In the genomic region with DNA sequence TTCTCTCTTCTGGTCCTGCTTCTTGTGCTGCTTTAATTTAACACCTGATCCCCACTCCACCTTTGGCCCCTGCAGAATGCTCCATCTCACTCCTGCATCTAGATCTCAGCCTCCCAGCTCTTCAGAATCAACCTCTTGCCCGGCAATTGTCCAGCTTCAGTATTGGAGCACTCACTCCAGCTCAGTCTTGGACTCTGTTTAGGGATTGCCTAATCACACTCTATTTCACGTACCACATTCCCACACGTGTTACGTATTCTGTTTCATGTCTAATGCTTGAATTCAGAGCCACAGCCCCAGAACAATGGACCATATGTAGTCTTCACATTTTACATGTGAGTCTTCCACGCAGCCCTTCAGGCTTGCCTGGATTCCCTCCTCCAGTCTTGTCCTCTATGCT, we compare ENCODE assay signal across 16 cellular contexts.
A peak's percentile ranks its signal among the peaks of the same experiment; 100 is the strongest.
DNase-seq lines count a peak whose midpoint lies in the region; ATAC-seq, FAIRE-seq and TF ChIP-seq lines count a peak whose summit lies in the region.
"Had no signal": no experiment of that assay in that cellular context is flagged by ENCODE, and none has a peak within 500 bp of the region (broad histone marks: within the 10 kb centered on the region; RNA-seq: fewer than 3 reads in every experiment).

No MANE protein-coding gene starts in this region.

- H3F3A ChIP-seq in GM23248 (ENCODE audit: insufficient read depth), result no peaks in the 10 kb centered on the region

- H3K27ac ChIP-seq in right lobe of liver (no peak overlapping the region), HepG2 (ENCODE audit: extremely low read length, insufficient read depth, low read length) (no peak overlapping the region), GM23248 (no peak overlapping the region), parathyroid adenoma (no peak overlapping the region), upper lobe of right lung (no peak overlapping the region), pancreas (no peak overlapping the region)

- TF ChIP-seq POLR2A in right lobe of liver (IDR thresholded peaks at IDR 0.05), result no peak
- TF ChIP-seq POLR2A in HepG2 (IDR thresholded peaks at IDR 0.05; ENCODE audit: insufficient read depth in 1 of 2, low read depth in 2 of 2, low read length in 2 of 2), result no peak

- ATAC-seq in right lobe of liver, result peak; percentile 70 to 88 (median 75)
- no peak for ATAC-seq in HepG2
- ATAC-seq in upper lobe of right lung, result no peak
- no peak for ATAC-seq in GM19023 (IDR thresholded peaks at IDR 0.05; ENCODE audit: unreplicated experiment)
- no peak for ATAC-seq in pancreas
- ATAC-seq: HCT116 had no signal

- no peak overlapping the region for H2AFZ ChIP-seq in HepG2 (ENCODE audit: low read length)
- no peak overlapping the region for H2AFZ ChIP-seq in GM23248
- peak overlapping the region; percentile 17 for H2AFZ ChIP-seq in parathyroid adenoma

- in situ Hi-C loops in HepG2 (cut with HindIII; ENCODE audit: extremely low pct_ligation_motif_present, low pct_unique_long_range_greater_than_20kb) (no loop called here), GM23248 (cut with MboI) (no loop called here)

- DNase-seq in right lobe of liver, result peak in 1 of 3 donors; percentile 43
- no peak for DNase-seq in HepG2 (ENCODE audit: low spot score)
- DNase-seq in GM23248, result peak; percentile 20
- DNase-seq in fibroblast of mammary gland (ENCODE audit: low read depth), result peak; percentile 41
- no peak for DNase-seq in upper lobe of right lung
- DNase-seq in pancreas, result no peak
- DNase-seq: ACHN; CD4-positive, CD25-positive, alpha-beta regulatory T cell; DMS53; IMR-90; KBM-7 had no signal

- H3K9me3 ChIP-seq in right lobe of liver (no peaks in the 10 kb centered on the region), HepG2 (ENCODE audit: low read length) (no peaks in the 10 kb centered on the region), GM23248 (ENCODE audit: low read depth) (no peaks in the 10 kb centered on the region), parathyroid adenoma (ENCODE audit: control insufficient read depth, low read length) (no peaks in the 10 kb centered on the region), upper lobe of right lung (no peaks in the 10 kb centered on the region), pancreas (no peaks in the 10 kb centered on the region)

- no peak overlapping the region for H3K4me2 ChIP-seq in HepG2 (ENCODE audit: low read depth, low read length)
- no peak overlapping the region for H3K4me2 ChIP-seq in GM23248 (ENCODE audit: unreplicated experiment)
- H3K4me2 ChIP-seq in parathyroid adenoma (ENCODE audit: low read length), result no peak overlapping the region

- no peaks in the 10 kb centered on the region for H3K4me1 ChIP-seq in right lobe of liver
- no peaks in the 10 kb centered on the region for H3K4me1 ChIP-seq in HepG2 (ENCODE audit: insufficient read depth, low read length)
- no peaks in the 10 kb centered on the region for H3K4me1 ChIP-seq in GM23248 (ENCODE audit: insufficient read depth)
- H3K4me1 ChIP-seq in parathyroid adenoma, result peaks cover 9% of the 10 kb centered on the region
- H3K4me1 ChIP-seq in upper lobe of right lung, result no peaks in the 10 kb centered on the region
- no peaks in the 10 kb centered on the region for H3K4me1 ChIP-seq in pancreas

- TF ChIP-seq RAD21 in HepG2 (CRISPR knock-in tag; IDR thresholded peaks at IDR 0.05), result no peak

- H3K9me2 ChIP-seq in GM23248 (ENCODE audit: insufficient read depth), result no peaks in the 10 kb centered on the region

- H3K9ac ChIP-seq in HepG2 (ENCODE audit: insufficient read depth, low read depth, low read length) (no peak overlapping the region), GM23248 (no peak overlapping the region), parathyroid adenoma (no peak overlapping the region)

- no TSS peak for BruUV-seq in HepG2 (replicated peaks; lab: Mats Ljungman, UMichigan)

- CTCF ChIA-PET in HepG2 (lab: Yijun Ruan, JAX; ENCODE audit: low intra/inter-chr PET ratio, low total read pairs), result no interaction called here

- H3K27me3 ChIP-seq in right lobe of liver (no peaks in the 10 kb centered on the region), HepG2 (ENCODE audit: control insufficient read depth in 1 of 2, insufficient read depth in 2 of 2, low read length in 2 of 2) (no peaks in the 10 kb centered on the region), GM23248 (replicated peaks; ENCODE audit: insufficient read depth) (no peaks in the 10 kb centered on the region), parathyroid adenoma (ENCODE audit: control insufficient read depth, insufficient read depth, low read length) (no peaks in the 10 kb centered on the region), upper lobe of right lung (no peaks in the 10 kb centered on the region), pancreas (no peaks in the 10 kb centered on the region)

- TF ChIP-seq EP300 in HepG2 (IDR thresholded peaks at IDR 0.05; ENCODE audit: low read depth in 2 of 2, low read length in 2 of 2) (no peak), HepG2 (CRISPR knock-in tag; IDR thresholded peaks at IDR 0.05; ENCODE audit: borderline replicate concordance) (no peak)

- WGBS in right lobe of liver (ENCODE audit: insufficient coverage, low coverage, low lambda C conversion rate, missing lambda C conversion rate), result 42% methylated on average over 5 of the region's 5 CpGs
- WGBS in HepG2 (ENCODE audit: low lambda C conversion rate), result 34% methylated on average over 5 of the region's 5 CpGs
- 5 to 7% methylated on average over 5 of the region's 5 CpGs for WGBS in GM23248 (ENCODE audit: low coverage in 1 of 2, low lambda C conversion rate in 2 of 2, missing lambda C conversion rate in 2 of 2), 2 experiments
- 72 to 74% methylated on average over 5 of the region's 5 CpGs for WGBS in pancreas, 2 donors

- POLR2A ChIA-PET in HepG2 (lab: Yijun Ruan, JAX), result no interaction called here

- FAIRE-seq in HepG2 (lab: Jason Lieb, UNC) (no peak), pancreas (lab: Jason Lieb, UNC) (no peak)
- FAIRE-seq: GM12891, H54 had no signal

- H4K20me1 ChIP-seq in HepG2 (ENCODE audit: insufficient read depth, low read length), result no peaks in the 10 kb centered on the region
- H4K20me1 ChIP-seq in GM23248 (ENCODE audit: insufficient read depth), result no peaks in the 10 kb centered on the region

- no peaks in the 10 kb centered on the region for H3K79me2 ChIP-seq in HepG2 (ENCODE audit: insufficient read depth, low read length)
- H3K79me2 ChIP-seq in GM23248 (ENCODE audit: insufficient read depth), result no peaks in the 10 kb centered on the region
- H3K79me2 ChIP-seq in parathyroid adenoma, result no peaks in the 10 kb centered on the region

- TF ChIP-seq CTCF in right lobe of liver (IDR thresholded peaks at IDR 0.05) (no peak), HepG2 (CRISPR knock-in tag; IDR thresholded peaks at IDR 0.05) (no peak), fibroblast of mammary gland (conservative IDR thresholded peaks at IDR 0.05; ENCODE audit: control insufficient read depth, insufficient read depth, low read depth, low read length) (no peak), parathyroid adenoma (IDR thresholded peaks at IDR 0.05) (no peak), upper lobe of right lung (IDR thresholded peaks at IDR 0.05) (no peak), pancreas (IDR thresholded peaks at IDR 0.05) (no peak)

- H3K36me3 ChIP-seq in right lobe of liver (no peaks in the 10 kb centered on the region), HepG2 (replicated peaks in 1 of 2; ENCODE audit: control insufficient read depth in 1 of 2, insufficient read depth in 2 of 2, low read length in 2 of 2) (no peaks in the 10 kb centered on the region), GM23248 (ENCODE audit: low read depth) (no peaks in the 10 kb centered on the region), parathyroid adenoma (ENCODE audit: control insufficient read depth, insufficient read depth, low read length) (no peaks in the 10 kb centered on the region), upper lobe of right lung (no peaks in the 10 kb centered on the region), pancreas (no peaks in the 10 kb centered on the region)

- intact Hi-C loops in right lobe of liver (cut with DNase I), result no loop called here
- intact Hi-C loops in HepG2 (cut with micrococcal nuclease; ENCODE audit: unreplicated experiment), result no loop called here
- intact Hi-C loops in upper lobe of right lung (cut with DNase I), result no loop called here
- intact Hi-C loops in pancreas (cut with DNase I), result no loop called here

- H3K4me3 ChIP-seq in right lobe of liver (no peak overlapping the region), HepG2 (replicated peaks in 1 of 3; ENCODE audit: insufficient read depth in 1 of 3, low read depth in 2 of 3, low read length in 3 of 3) (no peak overlapping the region), GM23248 (no peak overlapping the region), fibroblast of mammary gland (ENCODE audit: control insufficient read depth, low read depth, low read length) (no peak overlapping the region), parathyroid adenoma (ENCODE audit: low read depth, low read length) (no peak overlapping the region), upper lobe of right lung (no peak overlapping the region), pancreas (no peak overlapping the region)

TF ChIP-seq in HepG2, 621 proteins besides CTCF, POLR2A, EP300 and RAD21 (continues in another document):
- TF ChIP-seq, protein P1, sequence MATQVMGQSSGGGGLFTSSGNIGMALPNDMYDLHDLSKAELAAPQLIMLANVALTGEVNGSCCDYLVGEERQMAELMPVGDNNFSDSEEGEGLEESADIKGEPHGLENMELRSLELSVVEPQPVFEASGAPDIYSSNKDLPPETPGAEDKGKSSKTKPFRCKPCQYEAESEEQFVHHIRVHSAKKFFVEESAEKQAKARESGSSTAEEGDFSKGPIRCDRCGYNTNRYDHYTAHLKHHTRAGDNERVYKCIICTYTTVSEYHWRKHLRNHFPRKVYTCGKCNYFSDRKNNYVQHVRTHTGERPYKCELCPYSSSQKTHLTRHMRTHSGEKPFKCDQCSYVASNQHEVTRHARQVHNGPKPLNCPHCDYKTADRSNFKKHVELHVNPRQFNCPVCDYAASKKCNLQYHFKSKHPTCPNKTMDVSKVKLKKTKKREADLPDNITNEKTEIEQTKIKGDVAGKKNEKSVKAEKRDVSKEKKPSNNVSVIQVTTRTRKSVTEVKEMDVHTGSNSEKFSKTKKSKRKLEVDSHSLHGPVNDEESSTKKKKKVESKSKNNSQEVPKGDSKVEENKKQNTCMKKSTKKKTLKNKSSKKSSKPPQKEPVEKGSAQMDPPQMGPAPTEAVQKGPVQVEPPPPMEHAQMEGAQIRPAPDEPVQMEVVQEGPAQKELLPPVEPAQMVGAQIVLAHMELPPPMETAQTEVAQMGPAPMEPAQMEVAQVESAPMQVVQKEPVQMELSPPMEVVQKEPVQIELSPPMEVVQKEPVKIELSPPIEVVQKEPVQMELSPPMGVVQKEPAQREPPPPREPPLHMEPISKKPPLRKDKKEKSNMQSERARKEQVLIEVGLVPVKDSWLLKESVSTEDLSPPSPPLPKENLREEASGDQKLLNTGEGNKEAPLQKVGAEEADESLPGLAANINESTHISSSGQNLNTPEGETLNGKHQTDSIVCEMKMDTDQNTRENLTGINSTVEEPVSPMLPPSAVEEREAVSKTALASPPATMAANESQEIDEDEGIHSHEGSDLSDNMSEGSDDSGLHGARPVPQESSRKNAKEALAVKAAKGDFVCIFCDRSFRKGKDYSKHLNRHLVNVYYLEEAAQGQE (IDR thresholded peaks at IDR 0.05; ENCODE audit: borderline replicate concordance in 1 of 2, low read depth in 1 of 2, low read length in 2 of 2), result no peak
- TF ChIP-seq MBNL3 (CRISPR knock-in tag; conservative IDR thresholded peaks at IDR 0.05) (no peak), SMAD9 (CRISPR knock-in tag; IDR thresholded peaks at IDR 0.05) (no peak)

Comparison
In these comparisons a context has a peak if more than half of its experiments do, and no peak if none do; other contexts are left out.
1. ATAC-seq: peak in right lobe of liver (4 of 4); none in HepG2 (single experiment), upper lobe of right lung (single experiment), GM19023 (single experiment) and pancreas (0 of 4).
2. DNase-seq: peak in GM23248 (single experiment) and fibroblast of mammary gland (single experiment); none in HepG2 (single experiment), upper lobe of right lung (single experiment) and pancreas (0 of 6).